14 cellular contexts compared by ENCODE assay signal in the genomic region with DNA sequence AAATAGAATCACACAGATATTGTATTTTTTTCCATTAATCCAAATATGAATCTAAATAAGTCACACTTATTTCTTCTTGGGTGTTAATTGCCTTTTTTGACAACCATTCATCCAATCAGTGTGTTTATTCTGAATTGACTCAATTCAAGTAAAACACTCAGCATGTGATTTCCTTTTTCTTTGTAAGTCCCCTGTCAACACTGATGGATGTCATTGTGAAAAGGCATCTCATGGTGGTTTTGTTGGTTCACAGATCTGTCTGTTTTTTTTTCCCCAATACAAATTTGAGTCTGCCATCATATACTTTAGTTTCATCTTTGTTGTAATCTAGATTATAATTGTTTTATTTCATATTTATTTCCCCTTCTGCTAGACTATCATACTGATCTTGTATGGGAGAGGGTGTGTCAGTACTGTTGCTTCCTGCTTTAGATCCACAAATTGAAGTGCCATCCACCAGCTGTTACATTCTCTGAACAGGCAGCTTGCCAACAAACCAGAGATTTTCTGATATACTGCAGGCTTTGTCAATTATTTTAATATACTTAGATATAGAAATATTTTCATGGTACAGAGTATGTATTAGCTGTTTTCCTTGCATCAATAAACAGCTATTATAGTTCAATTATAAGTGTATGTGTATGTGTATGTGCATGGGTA.
DNase-seq lines count a peak whose midpoint lies in the region; ATAC-seq and TF ChIP-seq lines count a peak whose summit lies in the region.
"Had no signal": no experiment of that assay in that cellular context is flagged by ENCODE, and none has a peak within 500 bp of the region (broad histone marks: within the 10 kb centered on the region; RNA-seq: fewer than 3 reads in every experiment).

No MANE protein-coding gene starts in this region.

- no peak for TF ChIP-seq CTCF in gastrocnemius medialis (IDR thresholded peaks at IDR 0.05 in 4 of 5, conservative IDR thresholded peaks at IDR 0.05 in 1 of 5)

- H3K4me3 ChIP-seq in gastrocnemius medialis, result no peak overlapping the region

- TF ChIP-seq POLR2A in gastrocnemius medialis (IDR thresholded peaks at IDR 0.05), result no peak

- H3K36me3 ChIP-seq in gastrocnemius medialis, result no peaks in the 10 kb centered on the region
- H3K36me3 ChIP-seq: neutrophil had no signal

- ATAC-seq in gastrocnemius medialis (no peak), left lobe of liver (no peak), GM18498 (IDR thresholded peaks at IDR 0.05; ENCODE audit: unreplicated experiment) (no peak)
- ATAC-seq: activated T-cell treated with anti-CD3 and anti-CD28 coated beads, Interleukin-2, amount 50 U/mL, for 4 hours; stimulated activated memory B cell treated with anti-CD40 and anti-IgM and Interleukin-4, amounts not matched to agents 10 μg/mL and 1 μg/mL and 100 μg/mL, for 72 hours had no signal

- no peaks in the 10 kb centered on the region for H3K9me3 ChIP-seq in gastrocnemius medialis
- H3K9me3 ChIP-seq: neutrophil had no signal

- H3K4me1 ChIP-seq in gastrocnemius medialis, result no peaks in the 10 kb centered on the region

- intact Hi-C loops in gastrocnemius medialis (cut with DNase I; ENCODE audit: low total_unique reads), result no loop called here

- no peaks in the 10 kb centered on the region for H3K27me3 ChIP-seq in gastrocnemius medialis
- H3K27me3 ChIP-seq: neutrophil had no signal

- in situ Hi-C loops in gastrocnemius medialis (cut with MboI; ENCODE audit: low sequenced_read_pairs in 4 of 4), result no loop called here

- DNase-seq in DMS153 treated with DMSO at 0.1 percent for 48 hours (lab: John Stamatoyannopoulos, UW; ENCODE audit: unreplicated experiment), result peak; percentile 83
- peak; percentile 60 for DNase-seq in NCI-H1694 (lab: John Stamatoyannopoulos, UW)
- DNase-seq in NCI-H69 (lab: John Stamatoyannopoulos, UW), result peak; percentile 87
- DNase-seq in foreskin melanocyte, result peak; percentile 4
- DNase-seq in gastrocnemius medialis, result no peak
- no peak for DNase-seq in left lobe of liver (ENCODE audit: low spot score)
- no peak for DNase-seq in AG20443 (ENCODE audit: low spot score)
- DNase-seq: activated CD4-positive, alpha-beta T cell treated with anti-CD3 and anti-CD28 coated beads, Interleukin-2, amount 50 U/mL, for 1 hour; activated T-cell treated with anti-CD3 and anti-CD28 coated beads, Interleukin-2, amount 50 U/mL, for 4 hours; caudate nucleus; SIG-M5 had no signal

- no peak overlapping the region for H3K27ac ChIP-seq in gastrocnemius medialis
- H3K27ac ChIP-seq: neutrophil had no signal

Comparison
In these comparisons a context has a peak if more than half of its experiments do, and no peak if none do; other contexts are left out.
1. DNase-seq: peak in DMS153 treated with DMSO at 0.1 percent for 48 hours (single experiment), NCI-H1694 (single experiment), NCI-H69 (single experiment) and foreskin melanocyte (single experiment); none in gastrocnemius medialis (0 of 2), left lobe of liver (single experiment) and AG20443 (single experiment).